ENCODE assay signal across 2 cellular contexts in the genomic region with DNA sequence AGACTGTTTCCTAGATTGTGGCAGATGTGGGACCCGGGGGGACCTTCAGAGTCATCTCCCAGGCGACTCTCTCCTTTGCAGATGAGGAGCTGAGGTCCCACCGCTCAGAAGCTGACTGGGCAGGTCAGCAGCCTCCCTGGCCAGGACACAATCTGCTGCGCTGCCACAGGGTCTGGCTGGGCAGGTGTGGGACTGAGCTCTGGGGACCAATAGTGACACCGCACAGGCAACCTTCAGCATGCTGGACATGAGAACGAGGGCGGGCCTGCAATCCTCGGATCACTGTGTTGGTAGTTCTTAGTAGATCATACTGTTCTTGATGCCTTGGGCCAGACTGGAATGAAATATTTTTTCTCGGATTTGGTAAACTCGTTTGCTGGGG.
TF ChIP-seq lines count a peak whose summit lies in the region.

No MANE protein-coding gene starts in this region.

TF ChIP-seq in H1, 55 proteins besides CTCF, POLR2A, EP300 and RAD21:
- TF ChIP-seq, protein P1, sequence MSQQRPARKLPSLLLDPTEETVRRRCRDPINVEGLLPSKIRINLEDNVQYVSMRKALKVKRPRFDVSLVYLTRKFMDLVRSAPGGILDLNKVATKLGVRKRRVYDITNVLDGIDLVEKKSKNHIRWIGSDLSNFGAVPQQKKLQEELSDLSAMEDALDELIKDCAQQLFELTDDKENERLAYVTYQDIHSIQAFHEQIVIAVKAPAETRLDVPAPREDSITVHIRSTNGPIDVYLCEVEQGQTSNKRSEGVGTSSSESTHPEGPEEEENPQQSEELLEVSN (IDR thresholded peaks at IDR 0.05), result 0 out of 2 replicates have a peak, but pooled peaks have one; percentile 12
- no peak for TF ChIP-seq ZNF274 (IDR thresholded peaks at IDR 0.05; ENCODE audit: borderline replicate concordance, extremely low read depth, low read length)

TF ChIP-seq in HEK293T, 16 proteins besides CTCF, POLR2A, EP300 and RAD21:
- no peak for TF ChIP-seq FOXM1 (IDR thresholded peaks at IDR 0.05; ENCODE audit: borderline replicate concordance)
- no peak for TF ChIP-seq FOXA1 (IDR thresholded peaks at IDR 0.05)
- no peak for TF ChIP-seq ZNF384 (IDR thresholded peaks at IDR 0.05)
- no peak for TF ChIP-seq FOXK2 (IDR thresholded peaks at IDR 0.05)
- TF ChIP-seq, protein P2, sequence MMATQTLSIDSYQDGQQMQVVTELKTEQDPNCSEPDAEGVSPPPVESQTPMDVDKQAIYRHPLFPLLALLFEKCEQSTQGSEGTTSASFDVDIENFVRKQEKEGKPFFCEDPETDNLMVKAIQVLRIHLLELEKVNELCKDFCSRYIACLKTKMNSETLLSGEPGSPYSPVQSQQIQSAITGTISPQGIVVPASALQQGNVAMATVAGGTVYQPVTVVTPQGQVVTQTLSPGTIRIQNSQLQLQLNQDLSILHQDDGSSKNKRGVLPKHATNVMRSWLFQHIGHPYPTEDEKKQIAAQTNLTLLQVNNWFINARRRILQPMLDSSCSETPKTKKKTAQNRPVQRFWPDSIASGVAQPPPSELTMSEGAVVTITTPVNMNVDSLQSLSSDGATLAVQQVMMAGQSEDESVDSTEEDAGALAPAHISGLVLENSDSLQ (IDR thresholded peaks at IDR 0.05), result no peak
- TF ChIP-seq LEF1 (IDR thresholded peaks at IDR 0.05; ENCODE audit: borderline replicate concordance), result no peak
- no peak for TF ChIP-seq SUZ12 (IDR thresholded peaks at IDR 0.05)
- TF ChIP-seq CTBP1 (IDR thresholded peaks at IDR 0.05; ENCODE audit: borderline replicate concordance), result no peak
- TF ChIP-seq SP1 (IDR thresholded peaks at IDR 0.05), result no peak
